In genomic region chr2:11583203-11583752, GRCh38 we compare ENCODE assay signal across 10 cellular contexts. TPM values are rescaled to one million over a fixed set of nuclear protein-coding genes. Genes with fewer than 3 reads are reported as not detected.
A peak's percentile ranks its signal among the peaks of the same experiment; 100 is the strongest.
DNase-seq lines count a peak whose midpoint lies in the region; ATAC-seq and TF ChIP-seq lines count a peak whose summit lies in the region.
"Had no signal": no experiment of that assay in that cellular context is flagged by ENCODE, and none has a peak within 500 bp of the region (broad histone marks: within the 10 kb centered on the region; RNA-seq: fewer than 3 reads in every experiment).

No MANE protein-coding gene starts in this region.

- POLR2A ChIA-PET in CD8-positive, alpha-beta T cell (lab: Charles Lee): no interaction called here

- 58 to 64% methylated on average over 14 of the region's 14 CpGs for WGBS in heart right ventricle, 2 donors

- H3K4me3 Mint-ChIP-seq in stimulated activated effector memory CD8-positive, alpha-beta T cell treated with anti-CD3 and anti-CD28 coated beads, Interleukin-12 subunit alpha, Interleukin-12 subunit beta, amount 100 ng/mL, for 72 hours: no peak overlapping the region
- H3K4me3 Mint-ChIP-seq in CD8-positive, alpha-beta T cell: no peak overlapping the region

- DNase-seq in NCI-H1694 treated with DMSO at 0.1 percent for 48 hours (lab: John Stamatoyannopoulos, UW) (peak; percentile 57), NCI-H1694 (lab: John Stamatoyannopoulos, UW) (no peak), NCI-H69 (lab: John Stamatoyannopoulos, UW) (peak; percentile 93), heart right ventricle (peak in 1 of 2 donors; percentile 69), cerebellar nuclear complex (lab: John Stamatoyannopoulos, UW) (no peak), ureter (ENCODE audit: low spot score) (no peak)
- no peak for DNase-seq in stimulated activated effector memory CD8-positive, alpha-beta T cell treated with anti-CD3 and anti-CD28 coated beads, Interleukin-12 subunit alpha, Interleukin-12 subunit beta, amount 100 ng/mL, for 72 hours (ENCODE audit: low spot score in 2 of 2)
- DNase-seq in CD8-positive, alpha-beta T cell: no peak

- H3K4me1 ChIP-seq in heart right ventricle: peaks cover 0 to 20% (median 6%) of the 10 kb centered on the region in 9 donors
- no peaks in the 10 kb centered on the region for H3K4me1 ChIP-seq in CD8-positive, alpha-beta T cell (ENCODE audit: insufficient read depth, low read length)

- intact Hi-C loops in heart right ventricle (cut with DNase I): loop anchor here (2.0 to 10.0 kb wide), 7 partner anchors 104 to 748 kb away; a partner anchor contains a TSS
- intact Hi-C loops in CD8-positive, alpha-beta T cell (cut with DNase I, micrococcal nuclease): loop anchor here in 1 of 2 experiments (2.0 kb wide), 1 partner anchor 748 kb away; no protein-coding TSS in a partner anchor

- no peaks in the 10 kb centered on the region for H3K36me3 ChIP-seq in heart right ventricle
- no peaks in the 10 kb centered on the region for H3K36me3 ChIP-seq in CD8-positive, alpha-beta T cell (ENCODE audit: insufficient read depth, low read length)
- H3K36me3 ChIP-seq: neutrophil had no signal

- no peaks in the 10 kb centered on the region for H3K9me3 ChIP-seq in heart right ventricle
- H3K9me3 ChIP-seq in CD8-positive, alpha-beta T cell (ENCODE audit: low read length): no peaks in the 10 kb centered on the region
- H3K9me3 ChIP-seq: neutrophil had no signal

- peaks cover 29% of the 10 kb centered on the region for H3K4me1 Mint-ChIP-seq in stimulated activated effector memory CD8-positive, alpha-beta T cell treated with anti-CD3 and anti-CD28 coated beads, Interleukin-12 subunit alpha, Interleukin-12 subunit beta, amount 100 ng/mL, for 72 hours
- peaks cover 3% of the 10 kb centered on the region for H3K4me1 Mint-ChIP-seq in CD8-positive, alpha-beta T cell (ENCODE audit: low read depth)

- peak in 7 of 8 donors; percentile 42 to 76 (median 68) for ATAC-seq in heart right ventricle
- no peak for ATAC-seq in stimulated activated effector memory CD8-positive, alpha-beta T cell treated with anti-CD3 and anti-CD28 coated beads, Interleukin-12 subunit alpha, Interleukin-12 subunit beta, amount 100 ng/mL, for 72 hours
- ATAC-seq in CD8-positive, alpha-beta T cell: no peak

- TF ChIP-seq CTCF in heart right ventricle (IDR thresholded peaks at IDR 0.05): no peak
- TF ChIP-seq CTCF in CD8-positive, alpha-beta T cell (IDR thresholded peaks at IDR 0.05): no peak

- no peak overlapping the region for H3K4me3 ChIP-seq in heart right ventricle
- H3K4me3 ChIP-seq in CD8-positive, alpha-beta T cell (ENCODE audit: low read depth, low read length): no peak overlapping the region

- peaks cover 11% of the 10 kb centered on the region for H3K27me3 Mint-ChIP-seq in CD8-positive, alpha-beta T cell (ENCODE audit: low read depth)

- H3K27ac Mint-ChIP-seq in stimulated activated effector memory CD8-positive, alpha-beta T cell treated with anti-CD3 and anti-CD28 coated beads, Interleukin-12 subunit alpha, Interleukin-12 subunit beta, amount 100 ng/mL, for 72 hours: peak overlapping the region; percentile 27
- no peak overlapping the region for H3K27ac Mint-ChIP-seq in CD8-positive, alpha-beta T cell

- H3K36me3 Mint-ChIP-seq in stimulated activated effector memory CD8-positive, alpha-beta T cell treated with anti-CD3 and anti-CD28 coated beads, Interleukin-12 subunit alpha, Interleukin-12 subunit beta, amount 100 ng/mL, for 72 hours: no peaks in the 10 kb centered on the region
- H3K36me3 Mint-ChIP-seq in CD8-positive, alpha-beta T cell: no peaks in the 10 kb centered on the region

- CTCF ChIA-PET in CD8-positive, alpha-beta T cell (lab: Charles Lee): interaction anchor here (0.6 to 5.6 kb wide), 22 partner anchors 9 to 767 kb away, joined by 3 to 78 read pairs (median 4); a partner anchor contains a TSS

- H3K27me3 ChIP-seq in heart right ventricle: no peaks in the 10 kb centered on the region
- H3K27me3 ChIP-seq in CD8-positive, alpha-beta T cell (ENCODE audit: insufficient read depth, low read length): no peaks in the 10 kb centered on the region
- H3K27me3 ChIP-seq: neutrophil had no signal

- peak overlapping the region in 8 of 10 donors; percentile 3 to 74 (median 56) for H3K27ac ChIP-seq in heart right ventricle
- no peak overlapping the region for H3K27ac ChIP-seq in CD8-positive, alpha-beta T cell (ENCODE audit: low read depth, low read length)
- H3K27ac ChIP-seq: 22Rv1, neutrophil had no signal

- H3K9me3 Mint-ChIP-seq in stimulated activated effector memory CD8-positive, alpha-beta T cell treated with anti-CD3 and anti-CD28 coated beads, Interleukin-12 subunit alpha, Interleukin-12 subunit beta, amount 100 ng/mL, for 72 hours: no peaks in the 10 kb centered on the region
- no peaks in the 10 kb centered on the region for H3K9me3 Mint-ChIP-seq in CD8-positive, alpha-beta T cell

RNA-seq across cellular contexts. Expression of gene GREB1, which starts 49.4 kb away (rescaled TPM):
- total RNA-seq in heart right ventricle (10 to 100 TPM in 2 of 10 donors, 1 to 10 TPM in 8; 5.2 to 15.6 (median 8.0) TPM), ureter (5.1 TPM)
- polyA plus RNA-seq in heart right ventricle: 1 to 10 TPM; 1.2 to 6.0 TPM
- under 1 TPM; 0.25 to 0.57 TPM for total RNA-seq in CD8-positive, alpha-beta T cell

Comparison
In these comparisons a context has a peak if more than half of its experiments do, and no peak if none do; other contexts are left out.
1. DNase-seq: peak in NCI-H1694 treated with DMSO at 0.1 percent for 48 hours (single experiment) and NCI-H69 (single experiment); none in NCI-H1694 (single experiment), stimulated activated effector memory CD8-positive, alpha-beta T cell treated with anti-CD3 and anti-CD28 coated beads, Interleukin-12 subunit alpha, Interleukin-12 subunit beta, amount 100 ng/mL, for 72 hours (0 of 2), cerebellar nuclear complex (0 of 2), CD8-positive, alpha-beta T cell (0 of 7) and ureter (single experiment).
2. ATAC-seq: peak in heart right ventricle (7 of 8); none in stimulated activated effector memory CD8-positive, alpha-beta T cell treated with anti-CD3 and anti-CD28 coated beads, Interleukin-12 subunit alpha, Interleukin-12 subunit beta, amount 100 ng/mL, for 72 hours (single experiment) and CD8-positive, alpha-beta T cell (single experiment).